In the genomic region with DNA sequence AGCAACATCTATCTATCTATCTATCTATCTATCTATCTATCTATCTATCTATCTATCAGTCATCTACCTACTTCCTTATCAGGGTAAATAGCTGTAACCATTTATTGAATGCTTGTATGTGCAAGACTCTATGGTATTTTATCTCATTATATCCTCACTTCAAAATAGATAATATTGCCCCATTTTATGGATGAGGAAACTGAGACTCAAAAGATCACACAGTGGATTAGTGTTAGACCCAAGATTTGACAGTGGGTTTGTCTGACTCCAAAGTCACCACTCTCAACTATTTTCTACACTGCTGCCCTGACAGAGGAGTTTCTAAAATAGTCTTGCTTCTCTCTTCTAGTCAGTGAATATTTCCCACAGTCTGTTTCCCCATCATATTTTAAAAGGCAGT, we compare ENCODE assay signal across 33 cellular contexts.
"Had no signal": no experiment of that assay in that cellular context is flagged by ENCODE, and none has a peak within 500 bp of the region (broad histone marks: within the 10 kb centered on the region; RNA-seq: fewer than 3 reads in every experiment).

No MANE protein-coding gene starts in this region.

- H3K27ac ChIP-seq: WERI-Rb-1 had no signal

- DNase-seq: activated B cell treated with CpG ODN at 0.5 μM for 24 hours; activated CD4-positive, alpha-beta memory T cell treated with anti-CD3 and anti-CD28 coated beads for 36 hours; activated CD4-positive, alpha-beta memory T cell treated with anti-CD3 and anti-CD28 coated beads, Interleukin-2, amount 10 ng/mL, durations not matched to agents 7 days and 5 days; activated CD4-positive, alpha-beta T cell treated with anti-CD3 and anti-CD28 coated beads for 1 hour; activated CD4-positive, alpha-beta T cell treated with anti-CD3 and anti-CD28 coated beads for 36 hours; activated CD4-positive, alpha-beta T cell treated with anti-CD3 and anti-CD28 coated beads for 48 hours; activated CD4-positive, alpha-beta T cell treated with anti-CD3 and anti-CD28 coated beads, Interleukin-2, amount 10 ng/mL, durations not matched to agents 24 days and 14 days; activated CD4-positive, alpha-beta T cell treated with anti-CD3 and anti-CD28 coated beads, Interleukin-2, amount 10 ng/mL, durations not matched to agents 7 days and 5 days; activated CD4-positive, alpha-beta T cell treated with anti-CD3 and anti-CD28 coated beads, Interleukin-2, amount 50 U/mL, for 1 hour; activated CD4-positive, alpha-beta T cell treated with anti-CD3 and anti-CD28 coated beads, Interleukin-2, amount 50 U/mL, for 4 hours; activated CD4-positive, alpha-beta T cell treated with anti-CD3 and anti-CD28 coated beads, Interleukin-2, amount 50 U/mL, for 48 hours; activated CD4-positive, CD25-positive, alpha-beta regulatory T cell; activated CD4-positive, CD25-positive, alpha-beta regulatory T cell treated with anti-CD3 and anti-CD28 coated beads, Interleukin-2, amount 50 U/mL, for 72 hours; activated CD8-positive, alpha-beta memory T cell treated with anti-CD3 and anti-CD28 coated beads for 24 hours; activated CD8-positive, alpha-beta memory T cell treated with anti-CD3 and anti-CD28 coated beads, Interleukin-2, amount 10 ng/mL, durations not matched to agents 7 days and 5 days; activated CD8-positive, alpha-beta memory T cell treated with anti-CD3 and anti-CD28 coated beads, Interleukin-2, amount 50 U/mL, for 4 hours; activated CD8-positive, alpha-beta memory T cell treated with anti-CD3 and anti-CD28 coated beads, Interleukin-2, amount 50 U/mL, for 48 hours; activated CD8-positive, alpha-beta T cell treated with anti-CD3 and anti-CD28 coated beads for 36 hours; activated CD8-positive, alpha-beta T cell treated with anti-CD3 and anti-CD28 coated beads, Interleukin-2, amount 10 ng/mL, durations not matched to agents 7 days and 5 days; activated T-cell treated with anti-CD3 and anti-CD28 coated beads for 4 hours; activated T-cell treated with anti-CD3 and anti-CD28 coated beads, Interleukin-2, amount 50 U/mL, for 1 hour; T-cell; T-helper 1 cell; T-helper 17 cell; T-helper 2 cell; T-helper 9 cell; T1000; WERI-Rb-1 had no signal

- H3K27me3 Mint-ChIP-seq: activated B cell treated with CpG ODN at 0.5 μM for 24 hours; activated CD4-positive, alpha-beta memory T cell treated with anti-CD3 and anti-CD28 coated beads for 36 hours; activated CD4-positive, alpha-beta memory T cell treated with anti-CD3 and anti-CD28 coated beads, Interleukin-2, amount 10 ng/mL, durations not matched to agents 7 days and 5 days; activated CD4-positive, alpha-beta T cell treated with anti-CD3 and anti-CD28 coated beads for 36 hours; activated CD4-positive, alpha-beta T cell treated with anti-CD3 and anti-CD28 coated beads, Interleukin-2, amount 10 ng/mL, durations not matched to agents 24 days and 14 days; activated CD4-positive, alpha-beta T cell treated with anti-CD3 and anti-CD28 coated beads, Interleukin-2, amount 10 ng/mL, durations not matched to agents 7 days and 5 days; activated CD8-positive, alpha-beta memory T cell treated with anti-CD3 and anti-CD28 coated beads, Interleukin-2, amount 10 ng/mL, durations not matched to agents 7 days and 5 days had no signal

- H3K4me3 Mint-ChIP-seq: activated B cell treated with CpG ODN at 0.5 μM for 24 hours; activated CD4-positive, alpha-beta memory T cell treated with anti-CD3 and anti-CD28 coated beads for 36 hours; activated CD4-positive, alpha-beta memory T cell treated with anti-CD3 and anti-CD28 coated beads, Interleukin-2, amount 10 ng/mL, durations not matched to agents 7 days and 5 days; activated CD4-positive, alpha-beta T cell treated with anti-CD3 and anti-CD28 coated beads for 36 hours; activated CD4-positive, alpha-beta T cell treated with anti-CD3 and anti-CD28 coated beads, Interleukin-2, amount 10 ng/mL, durations not matched to agents 24 days and 14 days; activated CD4-positive, alpha-beta T cell treated with anti-CD3 and anti-CD28 coated beads, Interleukin-2, amount 10 ng/mL, durations not matched to agents 7 days and 5 days; activated CD8-positive, alpha-beta memory T cell treated with anti-CD3 and anti-CD28 coated beads, Interleukin-2, amount 10 ng/mL, durations not matched to agents 7 days and 5 days; activated CD8-positive, alpha-beta T cell treated with anti-CD3 and anti-CD28 coated beads for 36 hours; activated CD8-positive, alpha-beta T cell treated with anti-CD3 and anti-CD28 coated beads, Interleukin-2, amount 10 ng/mL, durations not matched to agents 7 days and 5 days; T-cell; T-helper 1 cell treated with Interleukin-12 subunit alpha and Interleukin-12 subunit beta and Interleukin-4 antibody, amounts not matched to agents 30 μg/mL and 1 μg/mL, for 36 hours; T-helper 17 cell; T-helper 2 cell treated with Interferon-gamma antibody and Interleukin-4, amounts not matched to agents 5 μg/mL and 100 μg/mL, for 36 hours; WTC11 had no signal

- H3K9me3 Mint-ChIP-seq: activated CD4-positive, alpha-beta memory T cell treated with anti-CD3 and anti-CD28 coated beads for 36 hours; activated CD4-positive, alpha-beta memory T cell treated with anti-CD3 and anti-CD28 coated beads, Interleukin-2, amount 10 ng/mL, durations not matched to agents 7 days and 5 days; activated CD4-positive, alpha-beta T cell treated with anti-CD3 and anti-CD28 coated beads, Interleukin-2, amount 10 ng/mL, durations not matched to agents 7 days and 5 days; activated CD8-positive, alpha-beta T cell treated with anti-CD3 and anti-CD28 coated beads for 36 hours; T-helper 1 cell treated with Interleukin-12 subunit alpha and Interleukin-12 subunit beta and Interleukin-4 antibody, amounts not matched to agents 30 μg/mL and 1 μg/mL, for 36 hours; T-helper 2 cell treated with Interferon-gamma antibody and Interleukin-4, amounts not matched to agents 5 μg/mL and 100 μg/mL, for 36 hours; WTC11 had no signal

- ATAC-seq: activated CD4-positive, alpha-beta T cell treated with anti-CD3 and anti-CD28 coated beads for 36 hours; activated CD4-positive, CD25-positive, alpha-beta regulatory T cell treated with anti-CD3 and anti-CD28 coated beads, Interleukin-2, amount 50 U/mL, for 24 hours; activated CD8-positive, alpha-beta memory T cell treated with anti-CD3 and anti-CD28 coated beads, Interleukin-2, amount 10 ng/mL, durations not matched to agents 7 days and 5 days; activated CD8-positive, alpha-beta T cell treated with anti-CD3 and anti-CD28 coated beads for 36 hours; activated CD8-positive, alpha-beta T cell treated with anti-CD3 and anti-CD28 coated beads, Interleukin-2, amount 10 ng/mL, durations not matched to agents 7 days and 5 days; T-cell; T-helper 17 cell; WTC11 had no signal

- H3K4me1 Mint-ChIP-seq: activated B cell treated with CpG ODN at 0.5 μM for 24 hours; activated CD4-positive, alpha-beta memory T cell treated with anti-CD3 and anti-CD28 coated beads, Interleukin-2, amount 10 ng/mL, durations not matched to agents 7 days and 5 days; activated CD4-positive, alpha-beta T cell treated with anti-CD3 and anti-CD28 coated beads for 36 hours; activated CD4-positive, alpha-beta T cell treated with anti-CD3 and anti-CD28 coated beads, Interleukin-2, amount 10 ng/mL, durations not matched to agents 24 days and 14 days; activated CD4-positive, alpha-beta T cell treated with anti-CD3 and anti-CD28 coated beads, Interleukin-2, amount 10 ng/mL, durations not matched to agents 7 days and 5 days; activated CD8-positive, alpha-beta memory T cell treated with anti-CD3 and anti-CD28 coated beads, Interleukin-2, amount 10 ng/mL, durations not matched to agents 7 days and 5 days; T-cell; T-helper 17 cell had no signal

- H3K27ac Mint-ChIP-seq: activated B cell treated with CpG ODN at 0.5 μM for 24 hours; activated CD4-positive, alpha-beta memory T cell treated with anti-CD3 and anti-CD28 coated beads for 36 hours; activated CD4-positive, alpha-beta memory T cell treated with anti-CD3 and anti-CD28 coated beads, Interleukin-2, amount 10 ng/mL, durations not matched to agents 7 days and 5 days; activated CD4-positive, alpha-beta T cell treated with anti-CD3 and anti-CD28 coated beads for 36 hours; activated CD4-positive, alpha-beta T cell treated with anti-CD3 and anti-CD28 coated beads, Interleukin-2, amount 10 ng/mL, durations not matched to agents 24 days and 14 days; activated CD4-positive, alpha-beta T cell treated with anti-CD3 and anti-CD28 coated beads, Interleukin-2, amount 10 ng/mL, durations not matched to agents 7 days and 5 days; activated CD8-positive, alpha-beta memory T cell treated with anti-CD3 and anti-CD28 coated beads, Interleukin-2, amount 10 ng/mL, durations not matched to agents 7 days and 5 days; activated CD8-positive, alpha-beta T cell treated with anti-CD3 and anti-CD28 coated beads for 36 hours; activated CD8-positive, alpha-beta T cell treated with anti-CD3 and anti-CD28 coated beads, Interleukin-2, amount 10 ng/mL, durations not matched to agents 7 days and 5 days; T-cell; T-helper 1 cell treated with Interleukin-12 subunit alpha and Interleukin-12 subunit beta and Interleukin-4 antibody, amounts not matched to agents 30 μg/mL and 1 μg/mL, for 36 hours; T-helper 17 cell; T-helper 2 cell treated with Interferon-gamma antibody and Interleukin-4, amounts not matched to agents 5 μg/mL and 100 μg/mL, for 36 hours; WTC11 had no signal

- H3K36me3 Mint-ChIP-seq: activated CD4-positive, alpha-beta memory T cell treated with anti-CD3 and anti-CD28 coated beads for 36 hours; activated CD8-positive, alpha-beta memory T cell treated with anti-CD3 and anti-CD28 coated beads, Interleukin-2, amount 10 ng/mL, durations not matched to agents 7 days and 5 days; T-cell; WTC11 had no signal

- FAIRE-seq: TTC549 had no signal

- H3K36me3 ChIP-seq: WERI-Rb-1 had no signal
